Comparison of ENCODE assay signal across 25 cellular contexts in the genomic region with DNA sequence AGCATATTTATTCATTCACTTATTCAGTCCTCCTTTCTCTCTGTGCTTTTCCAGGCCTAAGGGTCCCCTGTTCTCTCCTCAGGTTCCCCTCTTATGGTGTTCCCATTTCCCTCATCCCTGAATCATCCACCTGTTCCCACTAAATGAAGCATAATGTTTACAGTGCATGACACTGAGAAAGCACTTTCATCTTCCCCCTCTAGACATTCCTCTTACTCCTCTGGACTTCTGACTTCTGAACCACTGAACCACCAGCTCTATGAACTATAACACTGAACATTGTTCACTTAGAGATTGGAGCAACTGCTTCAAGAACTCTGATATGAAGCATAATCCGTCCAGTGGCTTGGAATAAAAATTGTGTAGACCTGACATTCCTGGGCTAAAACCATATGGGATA. TPM values are rescaled to one million over a fixed set of nuclear protein-coding genes. Genes with fewer than 3 reads are reported as not detected.
"Had no signal": no experiment of that assay in that cellular context is flagged by ENCODE, and none has a peak within 500 bp of the region (broad histone marks: within the 10 kb centered on the region; RNA-seq: fewer than 3 reads in every experiment).

No MANE protein-coding gene starts in this region.

- H3K36me3 Mint-ChIP-seq: mesothelial cell of epicardium, neural progenitor cell, type B pancreatic cell had no signal

- H3K4me3 Mint-ChIP-seq: mesothelial cell of epicardium; naive B cell; natural killer cell; nephron progenitor cell; neural progenitor cell; stimulated activated memory B cell treated with anti-CD40 and anti-IgM and Interleukin-4, amounts not matched to agents 10 μg/mL and 1 μg/mL and 100 μg/mL, for 72 hours; stimulated activated naive CD8-positive, alpha-beta T cell treated with anti-CD3 and anti-CD28 coated beads, Interleukin-15, amount 100 ng/mL, for 72 hours; type B pancreatic cell had no signal

- H3K27me3 Mint-ChIP-seq: naive B cell; stimulated activated memory B cell treated with anti-CD40 and anti-IgM and Interleukin-4, amounts not matched to agents 10 μg/mL and 1 μg/mL and 100 μg/mL, for 72 hours; stimulated activated naive CD8-positive, alpha-beta T cell treated with anti-CD3 and anti-CD28 coated beads, Interleukin-15, amount 100 ng/mL, for 72 hours; type B pancreatic cell had no signal

- H3K27ac Mint-ChIP-seq: mesothelial cell of epicardium; nephron progenitor cell; neural progenitor cell; stimulated activated memory B cell treated with anti-CD40 and anti-IgM and Interleukin-4, amounts not matched to agents 10 μg/mL and 1 μg/mL and 100 μg/mL, for 72 hours; type B pancreatic cell had no signal

- H3K4me3 ChIP-seq: left ventricle myocardium inferior, lung, neural progenitor cell, psoas muscle, right atrium auricular region, right lobe of liver, smooth muscle cell, tibial nerve, uterus had no signal

- DNase-seq: left ventricle myocardium inferior; mesendoderm; naive B cell; natural killer cell; nephron progenitor cell; occipital lobe; psoas muscle; right lobe of liver; stimulated activated CD4-positive, alpha-beta T cell treated with anti-CD3 and anti-CD28 coated beads, Interleukin-1b, Interleukin-23, amount 100 ng/mL, for 48 hours; stimulated activated CD4-positive, alpha-beta T cell treated with anti-CD3 and anti-CD28 coated beads, Interleukin-2, amount 100 ng/mL, for 48 hours; stimulated activated CD4-positive, alpha-beta T cell treated with anti-CD3 and anti-CD28 coated beads, Interleukin-4, amount 100 ng/mL, for 4 hours; stimulated activated CD8-positive, alpha-beta memory T cell treated with anti-CD3 and anti-CD28 coated beads, Interleukin-4, amount 100 ng/mL, for 48 hours; stimulated activated naive CD4-positive, alpha-beta T cell treated with Interleukin-2 at 50 U/mL for 16 hours; stimulated activated naive CD8-positive, alpha-beta T cell treated with anti-CD3 and anti-CD28 coated beads, Interleukin-15, amount 100 ng/mL, for 72 hours; substantia nigra; uterus had no signal

- H3K4me1 Mint-ChIP-seq: mesothelial cell of epicardium, nephron progenitor cell, neural progenitor cell had no signal

- ATAC-seq: natural killer cell; psoas muscle; right lobe of liver; stimulated activated memory B cell treated with anti-CD40 and anti-IgM and Interleukin-4, amounts not matched to agents 10 μg/mL and 1 μg/mL and 100 μg/mL, for 72 hours; stimulated activated naive CD8-positive, alpha-beta T cell treated with anti-CD3 and anti-CD28 coated beads, Interleukin-15, amount 100 ng/mL, for 72 hours had no signal

- H3K9me3 Mint-ChIP-seq: mesothelial cell of epicardium; naive B cell; natural killer cell; stimulated activated memory B cell treated with anti-CD40 and anti-IgM and Interleukin-4, amounts not matched to agents 10 μg/mL and 1 μg/mL and 100 μg/mL, for 72 hours; stimulated activated naive CD8-positive, alpha-beta T cell treated with anti-CD3 and anti-CD28 coated beads, Interleukin-15, amount 100 ng/mL, for 72 hours; type B pancreatic cell had no signal

- FAIRE-seq: keratinocyte had no signal

RNA-seq across cellular contexts. Expression of a gene that starts 59.5 kb away (rescaled TPM):
- total RNA-seq: smooth muscle cell had no signal
